13 cellular contexts compared by ENCODE assay signal in the genomic region with DNA sequence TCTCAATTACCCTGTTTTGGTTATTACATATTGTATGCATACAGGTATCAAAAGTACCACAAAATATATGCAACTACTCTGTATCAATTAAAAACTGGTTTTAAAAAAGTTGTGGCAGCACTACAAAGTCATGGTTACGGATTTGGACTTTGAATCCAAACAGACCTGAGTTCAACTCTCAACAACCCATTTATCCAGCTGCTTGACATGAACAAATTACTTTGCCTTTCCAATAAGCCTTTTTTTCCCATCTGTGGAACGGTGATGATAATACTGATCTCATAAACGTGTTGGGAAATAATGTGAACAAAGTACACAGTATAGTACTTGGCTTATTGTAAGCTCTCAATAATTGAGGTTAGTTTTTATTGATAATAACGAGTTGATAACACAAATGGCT.
A peak's percentile ranks its signal among the peaks of the same experiment; 100 is the strongest.
DNase-seq lines count a peak whose midpoint lies in the region; ATAC-seq and TF ChIP-seq lines count a peak whose summit lies in the region.
"Had no signal": no experiment of that assay in that cellular context is flagged by ENCODE, and none has a peak within 500 bp of the region (broad histone marks: within the 10 kb centered on the region; RNA-seq: fewer than 3 reads in every experiment).

No MANE protein-coding gene starts in this region.

- no peak overlapping the region for H3K4me3 Mint-ChIP-seq in activated T-helper 17 cell treated with anti-CD3 and anti-CD28 coated beads, Interleukin-2, amount 50 U/mL, for 72 hours
- H3K4me3 Mint-ChIP-seq in activated CD4-positive, alpha-beta T cell treated with anti-CD3 and anti-CD28 coated beads, Interleukin-2, amount 10 ng/mL, durations not matched to agents 7 days and 5 days, result no peak overlapping the region
- H3K4me3 Mint-ChIP-seq: CD8-positive, alpha-beta memory T cell had no signal

- no peak for TF ChIP-seq CTCF in mucosa of descending colon (IDR thresholded peaks at IDR 0.05)

- DNase-seq in NCI-H82 (lab: John Stamatoyannopoulos, UW) (peak; percentile 1), NCI-H82 treated with DMSO at 0.1 percent for 48 hours (lab: John Stamatoyannopoulos, UW; ENCODE audit: unreplicated experiment) (no peak), left colon (no peak), mucosa of descending colon (no peak)
- no peak for DNase-seq in activated CD4-positive, alpha-beta T cell treated with anti-CD3 and anti-CD28 coated beads, Interleukin-2, amount 10 ng/mL, durations not matched to agents 7 days and 5 days
- DNase-seq in central memory CD4-positive, alpha-beta T cell, result no peak
- DNase-seq: AML-193; CD8-positive, alpha-beta memory T cell; DMS53; GF-D8 had no signal

- no peaks in the 10 kb centered on the region for H3K27me3 Mint-ChIP-seq in activated T-helper 17 cell treated with anti-CD3 and anti-CD28 coated beads, Interleukin-2, amount 50 U/mL, for 72 hours
- no peaks in the 10 kb centered on the region for H3K27me3 Mint-ChIP-seq in activated CD4-positive, alpha-beta T cell treated with anti-CD3 and anti-CD28 coated beads, Interleukin-2, amount 10 ng/mL, durations not matched to agents 7 days and 5 days
- H3K27me3 Mint-ChIP-seq: CD8-positive, alpha-beta memory T cell had no signal

- POLR2A ChIA-PET in activated CD4-positive, alpha-beta T cell treated with anti-CD3 and anti-CD28 coated beads, Interleukin-2, amount 10 ng/mL, durations not matched to agents 7 days and 5 days (lab: Charles Lee), result no interaction called here

- peak; percentile 73 for ATAC-seq in left colon
- ATAC-seq in mucosa of descending colon, result peak; percentile 33
- no peak for ATAC-seq in activated T-helper 17 cell treated with anti-CD3 and anti-CD28 coated beads, Interleukin-2, amount 50 U/mL, for 72 hours (replicated peaks)
- ATAC-seq: HCT116 had no signal

- peaks cover 24% of the 10 kb centered on the region for H3K36me3 Mint-ChIP-seq in activated T-helper 17 cell treated with anti-CD3 and anti-CD28 coated beads, Interleukin-2, amount 50 U/mL, for 72 hours (ENCODE audit: low read depth)
- no peaks in the 10 kb centered on the region for H3K36me3 Mint-ChIP-seq in activated CD4-positive, alpha-beta T cell treated with anti-CD3 and anti-CD28 coated beads, Interleukin-2, amount 10 ng/mL, durations not matched to agents 7 days and 5 days (ENCODE audit: low read depth)

- CTCF ChIA-PET in activated CD4-positive, alpha-beta T cell treated with anti-CD3 and anti-CD28 coated beads, Interleukin-2, amount 10 ng/mL, durations not matched to agents 7 days and 5 days (lab: Charles Lee), result interaction anchor here (0.7 kb wide), 1 partner anchor 13 kb away, joined by 3 read pairs; no protein-coding TSS in a partner anchor

- H3K4me1 Mint-ChIP-seq in activated T-helper 17 cell treated with anti-CD3 and anti-CD28 coated beads, Interleukin-2, amount 50 U/mL, for 72 hours, result no peaks in the 10 kb centered on the region
- H3K4me1 Mint-ChIP-seq in activated CD4-positive, alpha-beta T cell treated with anti-CD3 and anti-CD28 coated beads, Interleukin-2, amount 10 ng/mL, durations not matched to agents 7 days and 5 days, result peaks cover 3% of the 10 kb centered on the region
- H3K4me1 Mint-ChIP-seq: CD8-positive, alpha-beta memory T cell had no signal

- no peaks in the 10 kb centered on the region for H3K36me3 ChIP-seq in mucosa of descending colon (ENCODE audit: low read depth)

- intact Hi-C loops in left colon (cut with DNase I, micrococcal nuclease) (no loop called here), mucosa of descending colon (cut with DNase I, micrococcal nuclease) (no loop called here)

- H3K27ac Mint-ChIP-seq in activated T-helper 17 cell treated with anti-CD3 and anti-CD28 coated beads, Interleukin-2, amount 50 U/mL, for 72 hours, result no peak overlapping the region
- no peak overlapping the region for H3K27ac Mint-ChIP-seq in activated CD4-positive, alpha-beta T cell treated with anti-CD3 and anti-CD28 coated beads, Interleukin-2, amount 10 ng/mL, durations not matched to agents 7 days and 5 days
- H3K27ac Mint-ChIP-seq: CD8-positive, alpha-beta memory T cell had no signal

- H3K9me3 Mint-ChIP-seq in activated T-helper 17 cell treated with anti-CD3 and anti-CD28 coated beads, Interleukin-2, amount 50 U/mL, for 72 hours, result no peaks in the 10 kb centered on the region
- no peaks in the 10 kb centered on the region for H3K9me3 Mint-ChIP-seq in activated CD4-positive, alpha-beta T cell treated with anti-CD3 and anti-CD28 coated beads, Interleukin-2, amount 10 ng/mL, durations not matched to agents 7 days and 5 days
- H3K9me3 Mint-ChIP-seq: CD8-positive, alpha-beta memory T cell had no signal

- no peaks in the 10 kb centered on the region for H3K9me3 ChIP-seq in mucosa of descending colon
- H3K9me3 ChIP-seq: BLaER1 had no signal

- H3K4me1 ChIP-seq in mucosa of descending colon (ENCODE audit: low read depth), result no peaks in the 10 kb centered on the region

- no peak overlapping the region for H3K4me3 ChIP-seq in mucosa of descending colon
- H3K4me3 ChIP-seq: BLaER1 had no signal
